In genomic region chr15:36896949-36897348, GRCh38 we compare ENCODE assay signal across 1 cellular context.
A peak's percentile ranks its signal among the peaks of the same experiment; 100 is the strongest.
TF ChIP-seq lines count a peak whose summit lies in the region.

No MANE protein-coding gene starts in this region.

TF ChIP-seq in K562, 482 proteins besides CTCF, POLR2A, EP300 and RAD21 (continued from another document):
- TF ChIP-seq ZEB2 (IDR thresholded peaks at IDR 0.05) (no peak), NR2C2 (CRISPR knock-in tag; IDR thresholded peaks at IDR 0.05) (no peak), NR2C2 (tag; IDR thresholded peaks at IDR 0.05) (peak; percentile 42; the same call in 1 of the 2 replicates), ZNF311 (CRISPR knock-in tag; IDR thresholded peaks at IDR 0.05) (no peak), ZNF584 (CRISPR knock-in tag; IDR thresholded peaks at IDR 0.05; ENCODE audit: low read depth) (no peak), PBX2 (CRISPR knock-in tag; IDR thresholded peaks at IDR 0.05; ENCODE audit: low read depth) (no peak), PBX2 (tag; conservative IDR thresholded peaks at IDR 0.05; ENCODE audit: low read depth) (peak; percentile 96), SAFB2 (IDR thresholded peaks at IDR 0.05; ENCODE audit: borderline replicate concordance, low read depth, low read length, severe bottlenecking) (no peak), FOS (IDR thresholded peaks at IDR 0.05; ENCODE audit: extremely low read depth, insufficient read length) (no peak), ESRRA (IDR thresholded peaks at IDR 0.05; ENCODE audit: borderline replicate concordance, low read depth) (peak; percentile 34; the same call in 1 of the 2 replicates), HDAC8 (tag; IDR thresholded peaks at IDR 0.05) (no peak), ZNF655 (CRISPR knock-in tag; IDR thresholded peaks at IDR 0.05) (no peak)
